8 cellular contexts compared by ENCODE assay signal in the genomic region with DNA sequence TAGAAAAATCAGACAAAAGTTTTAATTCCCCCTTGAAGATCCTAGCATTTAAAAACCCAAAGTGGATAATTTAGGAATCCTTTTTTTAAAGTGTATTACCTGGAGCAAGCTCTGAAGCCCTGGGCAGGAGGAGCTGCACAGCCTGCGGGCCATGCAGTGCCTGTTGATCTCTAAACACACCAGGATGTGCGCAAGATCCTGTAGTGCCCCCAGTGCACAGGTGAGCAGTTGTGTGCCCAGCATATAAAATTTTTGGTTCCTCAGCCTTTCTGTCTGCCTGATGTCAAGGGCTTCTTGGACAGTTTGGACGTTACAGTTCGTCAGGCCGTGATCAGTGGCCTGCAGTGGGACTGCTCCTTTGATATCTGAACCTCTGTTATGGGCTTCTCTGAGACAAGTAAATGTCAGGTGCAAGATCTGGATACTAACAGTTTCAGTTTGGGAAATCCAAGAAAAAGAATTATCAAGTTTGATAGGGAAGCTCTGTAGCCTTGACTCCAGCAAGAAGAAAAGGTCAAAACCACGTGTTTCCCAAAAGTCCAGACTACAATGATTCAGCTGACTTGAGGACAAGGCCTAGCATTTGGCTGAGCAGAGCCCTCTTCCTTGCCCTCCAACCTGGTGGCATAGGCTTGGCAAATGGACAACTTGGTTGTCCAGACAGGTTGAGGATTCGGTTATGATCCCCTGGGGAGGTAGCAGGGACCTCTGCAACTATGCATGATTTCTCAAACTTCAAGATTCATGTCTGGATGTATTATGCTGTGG. TPM values are rescaled to one million over a fixed set of nuclear protein-coding genes. Genes with fewer than 3 reads are reported as not detected.
DNase-seq lines count a peak whose midpoint lies in the region; ATAC-seq lines count a peak whose summit lies in the region.

No MANE protein-coding gene starts in this region.

- ATAC-seq in HG03025 (IDR thresholded peaks at IDR 0.05; ENCODE audit: low FRiP score, unreplicated experiment): peak; percentile 18

- peaks cover 19 to 27% of the 10 kb centered on the region in 2 donors for H3K4me1 ChIP-seq in mucosa of rectum (ENCODE audit: control insufficient read depth in 2 of 2, insufficient read depth in 2 of 2, low read length in 2 of 2)
- peaks cover 1% of the 10 kb centered on the region for H3K4me1 ChIP-seq in urinary bladder (ENCODE audit: insufficient read depth)

- H3K36me3 ChIP-seq in mucosa of rectum (ENCODE audit: control insufficient read depth in 2 of 2, insufficient read depth in 2 of 2, low read length in 2 of 2): no peaks in the 10 kb centered on the region
- H3K36me3 ChIP-seq in urinary bladder (ENCODE audit: insufficient read depth): no peaks in the 10 kb centered on the region

- H3K9me3 ChIP-seq in mucosa of rectum (ENCODE audit: control insufficient read depth in 2 of 2, low read length in 2 of 2): no peaks in the 10 kb centered on the region

- H3K27me3 ChIP-seq in mucosa of rectum (ENCODE audit: control insufficient read depth in 2 of 2, insufficient read depth in 2 of 2, low read length in 2 of 2): no peaks in the 10 kb centered on the region

- H3K9ac ChIP-seq in mucosa of rectum (ENCODE audit: low read depth in 1 of 2, low read length in 2 of 2): peak overlapping the region; percentile 86 to 89

- H3K27ac ChIP-seq in mucosa of rectum (ENCODE audit: low read depth in 2 of 2, low read length in 2 of 2): peak overlapping the region; percentile 91 to 95
- no peak overlapping the region for H3K27ac ChIP-seq in urinary bladder (ENCODE audit: low read depth)

- DNase-seq in DMS53 (lab: John Stamatoyannopoulos, UW): peak; percentile 64
- no peak for DNase-seq in DMS53 treated with DMSO at 0.1 percent for 48 hours (lab: John Stamatoyannopoulos, UW; ENCODE audit: unreplicated experiment)
- DNase-seq in T-helper 22 cell (ENCODE audit: low read depth): peak; percentile 11
- peak; percentile 39 for DNase-seq in effector CD4-positive, alpha-beta T cell
- DNase-seq in NCI-H1694 treated with DMSO at 0.1 percent for 48 hours (lab: John Stamatoyannopoulos, UW): no peak

- WGBS in urinary bladder: 21% methylated on average over 7 of the region's 7 CpGs

- H3K4me3 ChIP-seq in mucosa of rectum (ENCODE audit: low read length in 2 of 2) (peak overlapping the region; percentile 85 to 88), urinary bladder (ENCODE audit: low read depth, low read length) (peak overlapping the region; percentile 80)

RNA-seq across cellular contexts. Expression of a gene that starts 1.0 kb away (rescaled TPM):
- total RNA-seq in urinary bladder: 36.0 TPM
- polyA plus RNA-seq in urinary bladder: 21.8 TPM

Comparison
In these comparisons a context has a peak if more than half of its experiments do, and no peak if none do; other contexts are left out.
1. DNase-seq: peak in DMS53 (single experiment), T-helper 22 cell (single experiment) and effector CD4-positive, alpha-beta T cell (single experiment); none in DMS53 treated with DMSO at 0.1 percent for 48 hours (single experiment) and NCI-H1694 treated with DMSO at 0.1 percent for 48 hours (single experiment).